In the genomic region with DNA sequence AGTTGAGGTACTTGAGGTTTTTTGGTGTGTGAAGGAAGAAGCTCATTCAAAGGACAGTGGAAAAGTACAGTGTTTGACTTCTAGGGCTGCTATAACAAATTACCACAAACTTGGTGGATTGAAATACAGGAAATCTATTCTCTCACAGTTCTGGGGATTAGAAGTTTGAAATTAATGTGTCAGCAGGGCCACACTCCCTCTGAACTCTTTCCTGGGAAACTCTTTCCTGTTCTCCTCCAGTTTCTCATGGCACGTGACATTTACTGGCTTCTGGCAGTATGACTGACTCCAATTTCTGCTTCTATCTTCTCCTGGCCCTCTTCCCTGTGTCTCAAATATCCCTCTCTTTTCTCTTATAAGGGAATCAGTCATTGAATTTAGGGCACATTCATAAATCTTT, we compare ENCODE assay signal across 26 cellular contexts.
"Had no signal": no experiment of that assay in that cellular context is flagged by ENCODE, and none has a peak within 500 bp of the region (broad histone marks: within the 10 kb centered on the region; RNA-seq: fewer than 3 reads in every experiment).

No MANE protein-coding gene starts in this region.

- H2AFZ ChIP-seq: neural progenitor cell, parathyroid adenoma had no signal

- H3K79me2 ChIP-seq: parathyroid adenoma had no signal

- H3K9me3 ChIP-seq: mucosa of descending colon, right lobe of liver, thyroid gland, vagina had no signal

- H3K27me3 Mint-ChIP-seq: effector memory CD8-positive, alpha-beta T cell; naive thymus-derived CD4-positive, alpha-beta T cell; progenitor cell of endocrine pancreas; stimulated activated naive CD8-positive, alpha-beta T cell treated with anti-CD3 and anti-CD28 coated beads, Interleukin-15, amount 100 ng/mL, for 72 hours had no signal

- H3K4me3 ChIP-seq: heart right ventricle, left lung, mucosa of descending colon, neural progenitor cell, right lobe of liver, thyroid gland, vagina had no signal

- ATAC-seq: effector memory CD8-positive, alpha-beta T cell; foreskin keratinocyte; left cardiac atrium; left lung; mucosa of descending colon; naive thymus-derived CD4-positive, alpha-beta T cell; right lobe of liver; stimulated activated naive CD8-positive, alpha-beta T cell treated with anti-CD3 and anti-CD28 coated beads, Interleukin-15, amount 100 ng/mL, for 72 hours had no signal

- H3K36me3 ChIP-seq: neural progenitor cell, thyroid gland, vagina had no signal

- H3K27me3 ChIP-seq: foreskin keratinocyte, heart right ventricle, left lung, neural progenitor cell, right lobe of liver, thyroid gland, vagina had no signal

- H3K27ac Mint-ChIP-seq: mesothelial cell of epicardium; neural progenitor cell; progenitor cell of endocrine pancreas; stimulated activated naive CD8-positive, alpha-beta T cell treated with anti-CD3 and anti-CD28 coated beads, Interleukin-15, amount 100 ng/mL, for 72 hours had no signal

- H3K9ac ChIP-seq: neural progenitor cell, parathyroid adenoma had no signal

- H3K4me2 ChIP-seq: neural progenitor cell had no signal

- DNase-seq: cortex of kidney; effector memory CD8-positive, alpha-beta T cell; foreskin keratinocyte; glutamatergic neuron; heart right ventricle; hippocampal formation; left cardiac atrium; left lung; mesenchymal stem cell; mucosa of descending colon; naive thymus-derived CD4-positive, alpha-beta T cell; right lobe of liver; small intestine; stimulated activated CD4-positive, alpha-beta T cell treated with anti-CD3 and anti-CD28 coated beads, Interleukin-1b, Interleukin-23, amount 100 ng/mL, for 48 hours; stimulated activated CD4-positive, alpha-beta T cell treated with anti-CD3 and anti-CD28 coated beads, Interleukin-4, amount 100 ng/mL, for 1 hour; stimulated activated CD8-positive, alpha-beta memory T cell treated with anti-CD3 and anti-CD28 coated beads, Interleukin-4, amount 100 ng/mL, for 48 hours; stimulated activated naive CD4-positive, alpha-beta T cell; stimulated activated naive CD8-positive, alpha-beta T cell treated with anti-CD3 and anti-CD28 coated beads, Interleukin-15, amount 100 ng/mL, for 72 hours; thyroid gland; trophoblast cell had no signal

- H3K4me1 Mint-ChIP-seq: mesothelial cell of epicardium, nephron, neural progenitor cell had no signal

- H3K4me3 Mint-ChIP-seq: effector memory CD8-positive, alpha-beta T cell; mesothelial cell of epicardium; naive thymus-derived CD4-positive, alpha-beta T cell; nephron; neural progenitor cell; stimulated activated naive CD8-positive, alpha-beta T cell treated with anti-CD3 and anti-CD28 coated beads, Interleukin-15, amount 100 ng/mL, for 72 hours had no signal

- H3K4me1 ChIP-seq: left lung, neural progenitor cell, parathyroid adenoma, right lobe of liver, thyroid gland, vagina had no signal

- H3K27ac ChIP-seq: foreskin keratinocyte, heart right ventricle, left lung, neural progenitor cell, parathyroid adenoma, right lobe of liver, thyroid gland, vagina had no signal
